ENCODE assay signal across 2 cellular contexts in genomic region chr10:117186832-117187615, GRCh38.
A peak's percentile ranks its signal among the peaks of the same experiment; 100 is the strongest.
TF ChIP-seq lines count a peak whose summit lies in the region.

No MANE protein-coding gene starts in this region.

TF ChIP-seq in GM23338, 12 proteins besides CTCF, POLR2A, EP300 and RAD21:
- TF ChIP-seq, protein P1, sequence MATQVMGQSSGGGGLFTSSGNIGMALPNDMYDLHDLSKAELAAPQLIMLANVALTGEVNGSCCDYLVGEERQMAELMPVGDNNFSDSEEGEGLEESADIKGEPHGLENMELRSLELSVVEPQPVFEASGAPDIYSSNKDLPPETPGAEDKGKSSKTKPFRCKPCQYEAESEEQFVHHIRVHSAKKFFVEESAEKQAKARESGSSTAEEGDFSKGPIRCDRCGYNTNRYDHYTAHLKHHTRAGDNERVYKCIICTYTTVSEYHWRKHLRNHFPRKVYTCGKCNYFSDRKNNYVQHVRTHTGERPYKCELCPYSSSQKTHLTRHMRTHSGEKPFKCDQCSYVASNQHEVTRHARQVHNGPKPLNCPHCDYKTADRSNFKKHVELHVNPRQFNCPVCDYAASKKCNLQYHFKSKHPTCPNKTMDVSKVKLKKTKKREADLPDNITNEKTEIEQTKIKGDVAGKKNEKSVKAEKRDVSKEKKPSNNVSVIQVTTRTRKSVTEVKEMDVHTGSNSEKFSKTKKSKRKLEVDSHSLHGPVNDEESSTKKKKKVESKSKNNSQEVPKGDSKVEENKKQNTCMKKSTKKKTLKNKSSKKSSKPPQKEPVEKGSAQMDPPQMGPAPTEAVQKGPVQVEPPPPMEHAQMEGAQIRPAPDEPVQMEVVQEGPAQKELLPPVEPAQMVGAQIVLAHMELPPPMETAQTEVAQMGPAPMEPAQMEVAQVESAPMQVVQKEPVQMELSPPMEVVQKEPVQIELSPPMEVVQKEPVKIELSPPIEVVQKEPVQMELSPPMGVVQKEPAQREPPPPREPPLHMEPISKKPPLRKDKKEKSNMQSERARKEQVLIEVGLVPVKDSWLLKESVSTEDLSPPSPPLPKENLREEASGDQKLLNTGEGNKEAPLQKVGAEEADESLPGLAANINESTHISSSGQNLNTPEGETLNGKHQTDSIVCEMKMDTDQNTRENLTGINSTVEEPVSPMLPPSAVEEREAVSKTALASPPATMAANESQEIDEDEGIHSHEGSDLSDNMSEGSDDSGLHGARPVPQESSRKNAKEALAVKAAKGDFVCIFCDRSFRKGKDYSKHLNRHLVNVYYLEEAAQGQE (IDR thresholded peaks at IDR 0.05; ENCODE audit: unreplicated experiment): no peak
- TF ChIP-seq ETS1 (IDR thresholded peaks at IDR 0.05): peak; percentile 86
- no peak for TF ChIP-seq ZNF331 (CRISPR knock-in tag; IDR thresholded peaks at IDR 0.05; ENCODE audit: low read depth)

TF ChIP-seq in HepG2, 621 proteins besides CTCF, POLR2A, EP300 and RAD21 (continues in another document):
- TF ChIP-seq ZNF317 (CRISPR knock-in tag; IDR thresholded peaks at IDR 0.05) (no peak), KDM5B (CRISPR knock-in tag; IDR thresholded peaks at IDR 0.05; ENCODE audit: borderline replicate concordance) (no peak), HCFC1 (IDR thresholded peaks at IDR 0.05; ENCODE audit: low read depth, low read length) (peak; percentile 51; the same call in 1 of the 2 replicates), ZNF503 (CRISPR knock-in tag; IDR thresholded peaks at IDR 0.05) (no peak), ZNF776 (CRISPR knock-in tag; IDR thresholded peaks at IDR 0.05) (no peak), PLRG1 (conservative IDR thresholded peaks at IDR 0.05) (no peak), MBNL3 (CRISPR knock-in tag; conservative IDR thresholded peaks at IDR 0.05) (no peak), CEBPB (IDR thresholded peaks at IDR 0.05; ENCODE audit: borderline replicate concordance, low read depth, low read length) (peak; percentile 76; the same call in 1 of the 2 replicates), HOXA9 (CRISPR knock-in tag; IDR thresholded peaks at IDR 0.05; ENCODE audit: borderline replicate concordance) (no peak), SRY (CRISPR knock-in tag; IDR thresholded peaks at IDR 0.05) (no peak), HOXA5 (CRISPR knock-in tag; IDR thresholded peaks at IDR 0.05) (no peak), HDAC2 (CRISPR knock-in tag; IDR thresholded peaks at IDR 0.05) (no peak), FOSL2 (CRISPR knock-in tag; IDR thresholded peaks at IDR 0.05) (peak; percentile 78), ZNF614 (CRISPR knock-in tag; IDR thresholded peaks at IDR 0.05; ENCODE audit: borderline replicate concordance) (no peak), SUZ12 (IDR thresholded peaks at IDR 0.05; ENCODE audit: low read depth, low read length) (no peak), GABPA (IDR thresholded peaks at IDR 0.05; ENCODE audit: low read depth, low read length) (no peak; the same call in 1 of the 2 replicates), GABPA (CRISPR knock-in tag; IDR thresholded peaks at IDR 0.05; ENCODE audit: low read depth) (peak; percentile 88), PCBP2 (optimal IDR thresholded peaks at IDR 0.05; ENCODE audit: low read depth, low read length, poor library complexity, severe bottlenecking) (no peak), ZNF777 (CRISPR knock-in tag; IDR thresholded peaks at IDR 0.05) (no peak), ELF1 (CRISPR knock-in tag; IDR thresholded peaks at IDR 0.05) (0 out of 2 replicates have a peak, but pooled peaks have one; percentile 35), RNF2 (conservative IDR thresholded peaks at IDR 0.05; ENCODE audit: low read depth) (no peak), GABPB1 (CRISPR knock-in tag; IDR thresholded peaks at IDR 0.05) (peak; percentile 59; the same call in 1 of the 2 replicates), ZNF138 (CRISPR knock-in tag; IDR thresholded peaks at IDR 0.05; ENCODE audit: low read depth) (no peak), STAG1 (CRISPR knock-in tag; IDR thresholded peaks at IDR 0.05) (no peak), YEATS4 (CRISPR knock-in tag; IDR thresholded peaks at IDR 0.05; ENCODE audit: borderline replicate concordance) (no peak), ZNF143 (CRISPR knock-in tag; IDR thresholded peaks at IDR 0.05) (peak; percentile 86), ZNF383 (CRISPR knock-in tag; IDR thresholded peaks at IDR 0.05; ENCODE audit: borderline replicate concordance) (no peak), ZNF7 (CRISPR knock-in tag; IDR thresholded peaks at IDR 0.05) (no peak), CENPT (CRISPR knock-in tag; IDR thresholded peaks at IDR 0.05; ENCODE audit: low read depth) (no peak), ZNF451 (CRISPR knock-in tag; IDR thresholded peaks at IDR 0.05) (no peak), POLR2G (IDR thresholded peaks at IDR 0.05; ENCODE audit: low read depth, low read length) (no peak), THAP11 (CRISPR knock-in tag; IDR thresholded peaks at IDR 0.05) (peak; percentile 96), TMF1 (CRISPR knock-in tag; IDR thresholded peaks at IDR 0.05; ENCODE audit: low read depth) (no peak), KDM6A (CRISPR knock-in tag; IDR thresholded peaks at IDR 0.05; ENCODE audit: low read depth) (no peak), ZNF781 (CRISPR knock-in tag; IDR thresholded peaks at IDR 0.05; ENCODE audit: borderline replicate concordance, not compliant biosample characterization) (no peak), HDAC1 (CRISPR knock-in tag; IDR thresholded peaks at IDR 0.05) (no peak), ZSCAN9 (CRISPR knock-in tag; IDR thresholded peaks at IDR 0.05; ENCODE audit: borderline replicate concordance) (no peak), SMAD3 (CRISPR knock-in tag; IDR thresholded peaks at IDR 0.05) (no peak)
- TF ChIP-seq, protein P2, sequence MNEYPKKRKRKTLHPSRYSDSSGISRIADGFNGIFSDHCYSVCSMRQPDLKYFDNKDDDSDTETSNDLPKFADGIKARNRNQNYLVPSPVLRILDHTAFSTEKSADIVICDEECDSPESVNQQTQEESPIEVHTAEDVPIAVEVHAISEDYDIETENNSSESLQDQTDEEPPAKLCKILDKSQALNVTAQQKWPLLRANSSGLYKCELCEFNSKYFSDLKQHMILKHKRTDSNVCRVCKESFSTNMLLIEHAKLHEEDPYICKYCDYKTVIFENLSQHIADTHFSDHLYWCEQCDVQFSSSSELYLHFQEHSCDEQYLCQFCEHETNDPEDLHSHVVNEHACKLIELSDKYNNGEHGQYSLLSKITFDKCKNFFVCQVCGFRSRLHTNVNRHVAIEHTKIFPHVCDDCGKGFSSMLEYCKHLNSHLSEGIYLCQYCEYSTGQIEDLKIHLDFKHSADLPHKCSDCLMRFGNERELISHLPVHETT (CRISPR knock-in tag; conservative IDR thresholded peaks at IDR 0.05): no peak
- TF ChIP-seq, protein P3, sequence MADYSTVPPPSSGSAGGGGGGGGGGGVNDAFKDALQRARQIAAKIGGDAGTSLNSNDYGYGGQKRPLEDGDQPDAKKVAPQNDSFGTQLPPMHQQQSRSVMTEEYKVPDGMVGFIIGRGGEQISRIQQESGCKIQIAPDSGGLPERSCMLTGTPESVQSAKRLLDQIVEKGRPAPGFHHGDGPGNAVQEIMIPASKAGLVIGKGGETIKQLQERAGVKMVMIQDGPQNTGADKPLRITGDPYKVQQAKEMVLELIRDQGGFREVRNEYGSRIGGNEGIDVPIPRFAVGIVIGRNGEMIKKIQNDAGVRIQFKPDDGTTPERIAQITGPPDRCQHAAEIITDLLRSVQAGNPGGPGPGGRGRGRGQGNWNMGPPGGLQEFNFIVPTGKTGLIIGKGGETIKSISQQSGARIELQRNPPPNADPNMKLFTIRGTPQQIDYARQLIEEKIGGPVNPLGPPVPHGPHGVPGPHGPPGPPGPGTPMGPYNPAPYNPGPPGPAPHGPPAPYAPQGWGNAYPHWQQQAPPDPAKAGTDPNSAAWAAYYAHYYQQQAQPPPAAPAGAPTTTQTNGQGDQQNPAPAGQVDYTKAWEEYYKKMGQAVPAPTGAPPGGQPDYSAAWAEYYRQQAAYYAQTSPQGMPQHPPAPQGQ (CRISPR knock-in tag; IDR thresholded peaks at IDR 0.05; ENCODE audit: borderline replicate concordance): no peak
- TF ChIP-seq, protein P4, sequence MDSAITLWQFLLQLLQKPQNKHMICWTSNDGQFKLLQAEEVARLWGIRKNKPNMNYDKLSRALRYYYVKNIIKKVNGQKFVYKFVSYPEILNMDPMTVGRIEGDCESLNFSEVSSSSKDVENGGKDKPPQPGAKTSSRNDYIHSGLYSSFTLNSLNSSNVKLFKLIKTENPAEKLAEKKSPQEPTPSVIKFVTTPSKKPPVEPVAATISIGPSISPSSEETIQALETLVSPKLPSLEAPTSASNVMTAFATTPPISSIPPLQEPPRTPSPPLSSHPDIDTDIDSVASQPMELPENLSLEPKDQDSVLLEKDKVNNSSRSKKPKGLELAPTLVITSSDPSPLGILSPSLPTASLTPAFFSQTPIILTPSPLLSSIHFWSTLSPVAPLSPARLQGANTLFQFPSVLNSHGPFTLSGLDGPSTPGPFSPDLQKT (CRISPR knock-in tag; IDR thresholded peaks at IDR 0.05; ENCODE audit: borderline replicate concordance): no peak
- TF ChIP-seq, protein P5, sequence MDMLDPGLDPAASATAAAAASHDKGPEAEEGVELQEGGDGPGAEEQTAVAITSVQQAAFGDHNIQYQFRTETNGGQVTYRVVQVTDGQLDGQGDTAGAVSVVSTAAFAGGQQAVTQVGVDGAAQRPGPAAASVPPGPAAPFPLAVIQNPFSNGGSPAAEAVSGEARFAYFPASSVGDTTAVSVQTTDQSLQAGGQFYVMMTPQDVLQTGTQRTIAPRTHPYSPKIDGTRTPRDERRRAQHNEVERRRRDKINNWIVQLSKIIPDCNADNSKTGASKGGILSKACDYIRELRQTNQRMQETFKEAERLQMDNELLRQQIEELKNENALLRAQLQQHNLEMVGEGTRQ (IDR thresholded peaks at IDR 0.05; ENCODE audit: low read depth, low read length): 0 out of 2 replicates have a peak, but pooled peaks have one; percentile 25
- TF ChIP-seq, protein P5 (CRISPR knock-in tag; IDR thresholded peaks at IDR 0.05; ENCODE audit: borderline replicate concordance): peak; percentile 60; the same call in 1 of the 2 replicates
- TF ChIP-seq, protein P6, sequence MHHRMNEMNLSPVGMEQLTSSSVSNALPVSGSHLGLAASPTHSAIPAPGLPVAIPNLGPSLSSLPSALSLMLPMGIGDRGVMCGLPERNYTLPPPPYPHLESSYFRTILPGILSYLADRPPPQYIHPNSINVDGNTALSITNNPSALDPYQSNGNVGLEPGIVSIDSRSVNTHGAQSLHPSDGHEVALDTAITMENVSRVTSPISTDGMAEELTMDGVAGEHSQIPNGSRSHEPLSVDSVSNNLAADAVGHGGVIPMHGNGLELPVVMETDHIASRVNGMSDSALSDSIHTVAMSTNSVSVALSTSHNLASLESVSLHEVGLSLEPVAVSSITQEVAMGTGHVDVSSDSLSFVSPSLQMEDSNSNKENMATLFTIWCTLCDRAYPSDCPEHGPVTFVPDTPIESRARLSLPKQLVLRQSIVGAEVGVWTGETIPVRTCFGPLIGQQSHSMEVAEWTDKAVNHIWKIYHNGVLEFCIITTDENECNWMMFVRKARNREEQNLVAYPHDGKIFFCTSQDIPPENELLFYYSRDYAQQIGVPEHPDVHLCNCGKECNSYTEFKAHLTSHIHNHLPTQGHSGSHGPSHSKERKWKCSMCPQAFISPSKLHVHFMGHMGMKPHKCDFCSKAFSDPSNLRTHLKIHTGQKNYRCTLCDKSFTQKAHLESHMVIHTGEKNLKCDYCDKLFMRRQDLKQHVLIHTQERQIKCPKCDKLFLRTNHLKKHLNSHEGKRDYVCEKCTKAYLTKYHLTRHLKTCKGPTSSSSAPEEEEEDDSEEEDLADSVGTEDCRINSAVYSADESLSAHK (CRISPR knock-in tag; IDR thresholded peaks at IDR 0.05; ENCODE audit: borderline replicate concordance): no peak
- TF ChIP-seq, protein P7, sequence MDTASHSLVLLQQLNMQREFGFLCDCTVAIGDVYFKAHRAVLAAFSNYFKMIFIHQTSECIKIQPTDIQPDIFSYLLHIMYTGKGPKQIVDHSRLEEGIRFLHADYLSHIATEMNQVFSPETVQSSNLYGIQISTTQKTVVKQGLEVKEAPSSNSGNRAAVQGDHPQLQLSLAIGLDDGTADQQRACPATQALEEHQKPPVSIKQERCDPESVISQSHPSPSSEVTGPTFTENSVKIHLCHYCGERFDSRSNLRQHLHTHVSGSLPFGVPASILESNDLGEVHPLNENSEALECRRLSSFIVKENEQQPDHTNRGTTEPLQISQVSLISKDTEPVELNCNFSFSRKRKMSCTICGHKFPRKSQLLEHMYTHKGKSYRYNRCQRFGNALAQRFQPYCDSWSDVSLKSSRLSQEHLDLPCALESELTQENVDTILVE (CRISPR knock-in tag; IDR thresholded peaks at IDR 0.05): no peak
- TF ChIP-seq, protein P8, sequence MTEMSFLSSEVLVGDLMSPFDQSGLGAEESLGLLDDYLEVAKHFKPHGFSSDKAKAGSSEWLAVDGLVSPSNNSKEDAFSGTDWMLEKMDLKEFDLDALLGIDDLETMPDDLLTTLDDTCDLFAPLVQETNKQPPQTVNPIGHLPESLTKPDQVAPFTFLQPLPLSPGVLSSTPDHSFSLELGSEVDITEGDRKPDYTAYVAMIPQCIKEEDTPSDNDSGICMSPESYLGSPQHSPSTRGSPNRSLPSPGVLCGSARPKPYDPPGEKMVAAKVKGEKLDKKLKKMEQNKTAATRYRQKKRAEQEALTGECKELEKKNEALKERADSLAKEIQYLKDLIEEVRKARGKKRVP (CRISPR knock-in tag; IDR thresholded peaks at IDR 0.05): peak in 1 of 2 experiments; percentile 88; a peak in 2 of 4 replicates
